ENCODE assay signal across 9 cellular contexts in the genomic region with DNA sequence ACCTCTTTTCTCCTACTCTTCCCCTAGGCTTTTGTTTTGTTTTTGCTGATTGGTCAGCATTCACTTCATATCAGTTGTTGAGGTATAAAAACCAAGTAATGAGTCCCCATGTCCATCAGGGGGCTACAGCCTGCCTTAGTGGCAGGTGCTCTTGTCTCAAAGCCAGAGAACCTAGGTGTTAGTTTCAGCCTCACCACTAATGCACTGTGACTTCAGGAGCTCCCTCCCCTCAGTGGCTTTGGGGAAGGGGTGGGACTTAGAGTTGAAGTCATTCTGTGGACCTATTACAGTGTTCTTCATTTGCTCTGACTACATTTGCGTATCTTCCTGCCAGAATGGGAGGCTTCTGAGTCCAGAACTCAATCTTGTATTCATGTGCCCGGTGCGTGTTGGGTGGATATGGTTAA. TPM values are rescaled to one million over a fixed set of nuclear protein-coding genes. Genes with fewer than 3 reads are reported as not detected.
DNase-seq lines count a peak whose midpoint lies in the region; ATAC-seq, FAIRE-seq and TF ChIP-seq lines count a peak whose summit lies in the region.
"Had no signal": no experiment of that assay in that cellular context is flagged by ENCODE, and none has a peak within 500 bp of the region (broad histone marks: within the 10 kb centered on the region; RNA-seq: fewer than 3 reads in every experiment).

No MANE protein-coding gene starts in this region.

- H3K27me3 ChIP-seq in CD8-positive, alpha-beta memory T cell (ENCODE audit: insufficient read depth, low read length, poor library complexity, severe bottlenecking): no peaks in the 10 kb centered on the region
- H3K27me3 ChIP-seq in upper lobe of left lung: no peaks in the 10 kb centered on the region

- H3K27ac ChIP-seq in CD8-positive, alpha-beta memory T cell (ENCODE audit: low read depth, low read length): no peak overlapping the region
- H3K27ac ChIP-seq in upper lobe of left lung: no peak overlapping the region

- H3K27me3 Mint-ChIP-seq in CD8-positive, alpha-beta memory T cell: no peaks in the 10 kb centered on the region
- H3K27me3 Mint-ChIP-seq in T-helper 17 cell (no peaks in the 10 kb centered on the region), progenitor cell of endocrine pancreas (no peaks in the 10 kb centered on the region)

- no peaks in the 10 kb centered on the region for H3K9me3 ChIP-seq in CD8-positive, alpha-beta memory T cell (ENCODE audit: low read length)
- H3K9me3 ChIP-seq in T-helper 17 cell (ENCODE audit: control insufficient read depth, low read length, poor library complexity, severe bottlenecking) (no peaks in the 10 kb centered on the region), upper lobe of left lung (no peaks in the 10 kb centered on the region)

- H3K36me3 Mint-ChIP-seq in CD8-positive, alpha-beta memory T cell: peaks cover 3 to 10% (median 9%) of the 10 kb centered on the region in 3 donors
- peaks cover 2% of the 10 kb centered on the region for H3K36me3 Mint-ChIP-seq in T-helper 17 cell (ENCODE audit: low read depth)
- peaks cover 7% of the 10 kb centered on the region for H3K36me3 Mint-ChIP-seq in progenitor cell of endocrine pancreas (ENCODE audit: insufficient read depth)

- TF ChIP-seq EP300 in upper lobe of left lung (IDR thresholded peaks at IDR 0.05): no peak

- CTCF ChIA-PET in CD8-positive, alpha-beta memory T cell (lab: Charles Lee): no interaction called here

- no peak for TF ChIP-seq POLR2A in upper lobe of left lung (IDR thresholded peaks at IDR 0.05)

- FAIRE-seq in D721Med (lab: Jason Lieb, UNC): no peak
- FAIRE-seq: colon had no signal

- peaks cover 14% of the 10 kb centered on the region for H3K4me1 ChIP-seq in CD8-positive, alpha-beta memory T cell (ENCODE audit: insufficient read depth, low read length)
- H3K4me1 ChIP-seq in upper lobe of left lung: peaks cover 14 to 39% (median 20%) of the 10 kb centered on the region in 4 donors

- peak in 2 of 5 donors; percentile 16 to 50 for DNase-seq in CD8-positive, alpha-beta memory T cell
- no peak for DNase-seq in T-helper 17 cell
- DNase-seq in progenitor cell of endocrine pancreas (ENCODE audit: low spot score, unreplicated experiment): no peak
- no peak for DNase-seq in upper lobe of left lung
- DNase-seq in COLO668 (lab: John Stamatoyannopoulos, UW; ENCODE audit: unreplicated experiment): no peak
- no peak for DNase-seq in D721Med (ENCODE audit: insufficient read length, low spot score)

- H3K4me3 ChIP-seq in CD8-positive, alpha-beta memory T cell (ENCODE audit: low read length): no peak overlapping the region
- H3K4me3 ChIP-seq in upper lobe of left lung: no peak overlapping the region

- H3K36me3 ChIP-seq in CD8-positive, alpha-beta memory T cell (ENCODE audit: insufficient read depth, low read length): no peaks in the 10 kb centered on the region
- H3K36me3 ChIP-seq in upper lobe of left lung: no peaks in the 10 kb centered on the region

- POLR2A ChIA-PET in CD8-positive, alpha-beta memory T cell (lab: Charles Lee): interaction anchor here (0.7 kb wide), 1 partner anchor 661 kb away, joined by 4 read pairs; no protein-coding TSS in a partner anchor

- peaks cover 52 to 89% (median 84%) of the 10 kb centered on the region in 3 donors for H3K4me1 Mint-ChIP-seq in CD8-positive, alpha-beta memory T cell
- peaks cover 29% of the 10 kb centered on the region for H3K4me1 Mint-ChIP-seq in T-helper 17 cell
- peaks cover 26% of the 10 kb centered on the region for H3K4me1 Mint-ChIP-seq in progenitor cell of endocrine pancreas (ENCODE audit: low read depth)

- TF ChIP-seq CTCF in progenitor cell of endocrine pancreas (IDR thresholded peaks at IDR 0.05; ENCODE audit: unreplicated experiment): peak; percentile 24
- TF ChIP-seq CTCF in upper lobe of left lung (IDR thresholded peaks at IDR 0.05): no peak
- no peak for TF ChIP-seq CTCF in D721Med (IDR thresholded peaks at IDR 0.05; ENCODE audit: insufficient read depth, missing control alignments)

- peak overlapping the region in 6 of 8 donors; percentile 1 to 93 (median 40) for H3K27ac Mint-ChIP-seq in CD8-positive, alpha-beta memory T cell
- H3K27ac Mint-ChIP-seq in T-helper 17 cell: peak overlapping the region; percentile 37
- H3K27ac Mint-ChIP-seq in progenitor cell of endocrine pancreas: peak overlapping the region; percentile 3

- 92 to 100% methylated on average over 3 of the region's 3 CpGs for WGBS in upper lobe of left lung, 2 donors

- peaks cover 0 to 7% (median 0%) of the 10 kb centered on the region in 5 donors for H3K9me3 Mint-ChIP-seq in CD8-positive, alpha-beta memory T cell
- peaks cover 8% of the 10 kb centered on the region for H3K9me3 Mint-ChIP-seq in progenitor cell of endocrine pancreas (ENCODE audit: low read depth)

- ATAC-seq in GM19043 (IDR thresholded peaks at IDR 0.05; ENCODE audit: low read depth, unreplicated experiment) (peak; percentile 100), HG03066 (IDR thresholded peaks at IDR 0.05; ENCODE audit: low read depth, unreplicated experiment) (peak; percentile 100), T-helper 17 cell (peak; percentile 83), upper lobe of left lung (ENCODE audit: low FRiP score in 2 of 2) (no peak)

- H3K4me3 Mint-ChIP-seq in CD8-positive, alpha-beta memory T cell: no peak overlapping the region
- H3K4me3 Mint-ChIP-seq in T-helper 17 cell (no peak overlapping the region), progenitor cell of endocrine pancreas (ENCODE audit: low read depth) (no peak overlapping the region)

RNA-seq across cellular contexts. Expression of a gene that starts 41.6 kb away (rescaled TPM):
- 10 to 100 TPM; 46.7 to 47.1 TPM for total RNA-seq in CD8-positive, alpha-beta memory T cell
- 14.5 TPM for polyA plus RNA-seq in CD8-positive, alpha-beta memory T cell
- total RNA-seq in T-helper 17 cell (10 to 100 TPM; 47.1 to 48.3 TPM), progenitor cell of endocrine pancreas (56.0 and 58.8 TPM in 2 replicates), upper lobe of left lung (10 to 100 TPM; 24.9 to 54.0 (median 46.6) TPM)

Comparison
In these comparisons a context has a peak if more than half of its experiments do, and no peak if none do; other contexts are left out.
1. ATAC-seq: peak in GM19043 (single experiment), HG03066 (single experiment) and T-helper 17 cell (single experiment); none in upper lobe of left lung (0 of 2).
2. Peak in every context shown above with its lines, with median percentiles within 50 percentile points of each other: H3K27ac Mint-ChIP-seq.